In the genomic region with DNA sequence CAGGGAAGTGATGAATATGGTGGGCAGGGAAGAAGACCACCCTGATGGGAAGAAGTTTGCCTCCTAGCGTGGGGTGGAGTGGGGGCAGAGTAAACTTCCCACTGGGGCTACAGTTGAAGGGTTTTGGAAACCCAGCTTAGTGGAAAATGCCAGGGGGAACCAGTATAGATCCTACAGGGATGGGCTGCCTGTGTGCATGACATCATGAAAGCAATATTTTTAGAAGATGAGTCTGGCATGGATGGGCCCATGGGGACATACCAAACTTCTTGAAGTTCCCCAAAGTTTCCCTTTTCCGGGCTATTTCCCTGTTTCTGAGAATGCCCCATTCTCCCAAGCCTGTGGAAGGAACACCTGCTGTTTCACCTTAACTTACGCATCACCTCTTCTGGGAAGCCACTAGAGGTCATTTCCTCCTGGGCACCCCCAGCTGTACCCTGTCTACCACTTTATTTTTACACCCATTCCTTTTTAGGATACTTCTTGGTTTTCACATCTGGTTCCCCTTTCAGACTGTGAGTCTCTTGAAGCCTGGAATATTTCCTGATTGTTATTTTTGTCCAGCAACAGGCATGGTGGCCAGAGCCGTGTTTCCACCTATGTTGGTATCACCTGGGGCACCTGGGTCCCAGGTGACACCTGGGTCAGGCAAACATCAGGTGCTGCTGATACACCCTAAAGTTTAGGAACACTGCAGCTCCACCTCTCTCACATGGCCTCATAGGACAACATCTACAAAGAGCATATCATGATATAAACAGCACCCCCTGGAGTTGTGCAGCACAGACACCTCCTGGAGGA, we compare ENCODE assay signal across 16 cellular contexts. TPM values are rescaled to one million over a fixed set of nuclear protein-coding genes. Genes with fewer than 3 reads are reported as not detected.
DNase-seq lines count a peak whose midpoint lies in the region; ATAC-seq and TF ChIP-seq lines count a peak whose summit lies in the region.
"Had no signal": no experiment of that assay in that cellular context is flagged by ENCODE, and none has a peak within 500 bp of the region (broad histone marks: within the 10 kb centered on the region; RNA-seq: fewer than 3 reads in every experiment).

No MANE protein-coding gene starts in this region.

- POLR2A ChIA-PET in A673 (lab: Charles Lee; ENCODE audit: low non-redundant PET), result no interaction called here

- peak; percentile 39 for TF ChIP-seq CTCF in A673 (conservative IDR thresholded peaks at IDR 0.05; ENCODE audit: low read depth, low read length)
- TF ChIP-seq CTCF in GM12872 (IDR thresholded peaks at IDR 0.05; ENCODE audit: insufficient read depth, low read depth, low read length), result peak; percentile 22; the same call in 1 of the 3 replicates
- TF ChIP-seq CTCF in foreskin keratinocyte (conservative IDR thresholded peaks at IDR 0.05), result peak; percentile 31

- ATAC-seq in foreskin keratinocyte, result no peak
- ATAC-seq in HG02852 (IDR thresholded peaks at IDR 0.05; ENCODE audit: unreplicated experiment), result no peak
- ATAC-seq in GM18909 (IDR thresholded peaks at IDR 0.05; ENCODE audit: poor library complexity, unreplicated experiment), result no peak
- ATAC-seq: lower lobe of right lung had no signal

- no TSS peak for BruUV-seq in A673 (replicated peaks; lab: Mats Ljungman, UMichigan)

- H3K9me3 ChIP-seq in A673 (ENCODE audit: low read depth, low read length, poor library complexity, severe bottlenecking), result no peaks in the 10 kb centered on the region
- H3K9me3 ChIP-seq: esophagus muscularis mucosa, lower lobe of right lung had no signal

- H3K4me3 ChIP-seq in A673 (ENCODE audit: low read depth, low read length, poor library complexity, severe bottlenecking), result no peak overlapping the region
- H3K4me3 ChIP-seq: cardiac muscle cell, esophagus muscularis mucosa, lower lobe of right lung had no signal

- intact Hi-C loops in A673 (cut with micrococcal nuclease; ENCODE audit: unreplicated experiment), result no loop called here

- H3K4me1 ChIP-seq in A673 (ENCODE audit: insufficient read depth, low read length, poor library complexity, severe bottlenecking), result peaks cover 23% of the 10 kb centered on the region
- H3K4me1 ChIP-seq in foreskin keratinocyte, result peaks cover 31% of the 10 kb centered on the region

- CTCF ChIA-PET in A673 (lab: Charles Lee), result no interaction called here

- no peaks in the 10 kb centered on the region for H3K36me3 ChIP-seq in A673 (ENCODE audit: insufficient read depth, low read length, poor library complexity, severe bottlenecking)
- H3K36me3 ChIP-seq: cardiac muscle cell, lower lobe of right lung had no signal

- no peaks in the 10 kb centered on the region for H3K27me3 ChIP-seq in A673 (replicated peaks; ENCODE audit: insufficient read depth, low read depth, low read length, poor library complexity)
- no peaks in the 10 kb centered on the region for H3K27me3 ChIP-seq in foreskin keratinocyte
- H3K27me3 ChIP-seq: cardiac muscle cell, esophagus muscularis mucosa had no signal

- no peak overlapping the region for H3K27ac ChIP-seq in A673 (ENCODE audit: low read depth, low read length, poor library complexity, severe bottlenecking)
- H3K27ac ChIP-seq in foreskin keratinocyte, result no peak overlapping the region
- H3K27ac ChIP-seq: cardiac muscle cell, RWPE1 had no signal

- no peak for DNase-seq in A673 (ENCODE audit: low spot score)
- peak; percentile 75 for DNase-seq in RPMI8226
- no peak for DNase-seq in foreskin keratinocyte
- no peak for DNase-seq in cerebellum (ENCODE audit: low spot score)
- DNase-seq in DMS79 (lab: John Stamatoyannopoulos, UW), result no peak
- DNase-seq: activated T-cell treated with anti-CD3 and anti-CD28 coated beads for 4 hours; GF-D8; lower lobe of right lung; NCI-H510A; stimulated activated CD4-positive, alpha-beta T cell treated with anti-CD3 and anti-CD28 coated beads, Interleukin-2, amount 100 ng/mL, for 24 hours had no signal

RNA-seq across cellular contexts. Expression of gene SOCS3, which starts 9.8 kb away (rescaled TPM):
- 7.2 and 9.5 TPM in 2 replicates for total RNA-seq in A673 (2021)
- 3.7 and 3.9 TPM in 2 replicates for total RNA-seq in foreskin keratinocyte
- 1.7 and 2.4 TPM in 2 replicates for polyA plus RNA-seq in foreskin keratinocyte
- 10.7 TPM for total RNA-seq in cerebellum

RNA-seq across cellular contexts. Expression of gene PGS1, which starts 28.4 kb away (rescaled TPM):
- total RNA-seq in A673 (2021) (42.5 and 44.2 TPM in 2 replicates), foreskin keratinocyte (14.8 and 14.9 TPM in 2 replicates), cerebellum (41.8 TPM)
- 12.3 and 14.3 TPM in 2 replicates for polyA plus RNA-seq in foreskin keratinocyte
